1 cellular context compared by ENCODE assay signal in genomic region chr5:62496876-62497275, GRCh38.
A peak's percentile ranks its signal among the peaks of the same experiment; 100 is the strongest.
TF ChIP-seq lines count a peak whose summit lies in the region.

No MANE protein-coding gene starts in this region.

TF ChIP-seq in H1, 55 proteins besides CTCF, POLR2A, EP300 and RAD21 (continued from another document):
- TF ChIP-seq CTBP2 (IDR thresholded peaks at IDR 0.05; ENCODE audit: borderline replicate concordance, insufficient read depth, insufficient read length, low read length) (no peak), ZNF274 (IDR thresholded peaks at IDR 0.05; ENCODE audit: borderline replicate concordance, extremely low read depth, low read length) (no peak), JUN (IDR thresholded peaks at IDR 0.05; ENCODE audit: low read depth, low read length) (no peak), TEAD4 (IDR thresholded peaks at IDR 0.05; ENCODE audit: low read depth, low read length) (0 out of 2 replicates have a peak, but pooled peaks have one; percentile 14), BACH1 (IDR thresholded peaks at IDR 0.05; ENCODE audit: low read length) (peak; percentile 49; the same call in 1 of the 2 replicates)
TF ChIP-seq in H1: peak in this region for 2.
